Comparison of ENCODE assay signal across 3 cellular contexts in the genomic region with DNA sequence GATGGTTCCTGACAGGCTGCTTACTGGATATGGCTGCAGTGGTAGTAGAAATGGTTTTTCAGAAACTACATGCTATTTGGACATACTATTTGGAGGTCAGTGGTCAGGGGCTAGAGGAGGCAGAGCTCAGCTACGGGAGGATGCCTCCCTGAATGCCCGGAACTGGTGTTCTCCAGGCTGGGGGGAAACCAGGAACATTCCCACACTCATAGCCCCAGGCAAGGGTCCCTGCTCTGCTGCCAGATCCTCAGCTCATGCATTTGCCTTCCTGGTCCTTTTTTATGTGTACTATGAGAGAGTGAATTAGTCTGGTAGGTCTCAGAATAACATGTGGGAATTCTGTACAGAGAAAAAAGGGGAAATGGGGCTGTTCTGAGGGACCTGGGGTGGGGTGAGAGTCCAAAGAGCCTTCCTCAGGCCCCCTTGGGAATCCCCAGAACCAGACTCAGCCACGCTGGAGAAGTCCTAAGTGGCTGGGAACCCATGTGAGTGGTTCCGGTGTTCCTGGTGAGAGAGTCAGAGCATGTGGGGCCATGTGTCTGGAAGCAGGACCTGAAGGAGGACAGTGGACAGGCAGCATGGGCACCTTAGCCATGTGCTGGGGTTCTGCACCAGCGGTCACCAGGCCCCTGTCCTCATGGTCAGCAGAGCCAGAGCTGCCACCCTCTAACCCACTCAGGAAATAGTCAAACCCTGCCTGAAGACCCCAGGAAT.
TF ChIP-seq lines count a peak whose summit lies in the region.

No MANE protein-coding gene starts in this region.

TF ChIP-seq in SK-N-SH, 30 proteins besides CTCF, POLR2A, EP300 and RAD21:
- TF ChIP-seq ELF1 (IDR thresholded peaks at IDR 0.05) = no peak
- TF ChIP-seq NRF1 (IDR thresholded peaks at IDR 0.05; ENCODE audit: low read depth, low read length) = no peak
- TF ChIP-seq RCOR1 (IDR thresholded peaks at IDR 0.05; ENCODE audit: low read length) = no peak
- TF ChIP-seq NFIC (IDR thresholded peaks at IDR 0.05; ENCODE audit: borderline replicate concordance) = no peak
- no peak for TF ChIP-seq TAF1 (IDR thresholded peaks at IDR 0.05; ENCODE audit: borderline replicate concordance, low read depth, low read length)
- no peak for TF ChIP-seq RFX5 (IDR thresholded peaks at IDR 0.05; ENCODE audit: low read length)
- TF ChIP-seq, protein P1, sequence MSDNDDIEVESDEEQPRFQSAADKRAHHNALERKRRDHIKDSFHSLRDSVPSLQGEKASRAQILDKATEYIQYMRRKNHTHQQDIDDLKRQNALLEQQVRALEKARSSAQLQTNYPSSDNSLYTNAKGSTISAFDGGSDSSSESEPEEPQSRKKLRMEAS (IDR thresholded peaks at IDR 0.05; ENCODE audit: low read depth) = no peak
- TF ChIP-seq FOSL2 (IDR thresholded peaks at IDR 0.05; ENCODE audit: borderline replicate concordance, low read depth) = no peak
- TF ChIP-seq MXI1 (IDR thresholded peaks at IDR 0.05; ENCODE audit: low read depth, low read length) = peak; percentile 70; the same call in 1 of the 2 replicates

TF ChIP-seq in SK-N-SH treated with all-trans-retinoic acid at 6 μM for 48 hours, 23 proteins besides CTCF, POLR2A, EP300 and RAD21:
- TF ChIP-seq RARB (CRISPR knock-in tag; IDR thresholded peaks at IDR 0.05) = no peak
- no peak for TF ChIP-seq ZFP3 (CRISPR knock-in tag; IDR thresholded peaks at IDR 0.05)
- TF ChIP-seq, protein P2, sequence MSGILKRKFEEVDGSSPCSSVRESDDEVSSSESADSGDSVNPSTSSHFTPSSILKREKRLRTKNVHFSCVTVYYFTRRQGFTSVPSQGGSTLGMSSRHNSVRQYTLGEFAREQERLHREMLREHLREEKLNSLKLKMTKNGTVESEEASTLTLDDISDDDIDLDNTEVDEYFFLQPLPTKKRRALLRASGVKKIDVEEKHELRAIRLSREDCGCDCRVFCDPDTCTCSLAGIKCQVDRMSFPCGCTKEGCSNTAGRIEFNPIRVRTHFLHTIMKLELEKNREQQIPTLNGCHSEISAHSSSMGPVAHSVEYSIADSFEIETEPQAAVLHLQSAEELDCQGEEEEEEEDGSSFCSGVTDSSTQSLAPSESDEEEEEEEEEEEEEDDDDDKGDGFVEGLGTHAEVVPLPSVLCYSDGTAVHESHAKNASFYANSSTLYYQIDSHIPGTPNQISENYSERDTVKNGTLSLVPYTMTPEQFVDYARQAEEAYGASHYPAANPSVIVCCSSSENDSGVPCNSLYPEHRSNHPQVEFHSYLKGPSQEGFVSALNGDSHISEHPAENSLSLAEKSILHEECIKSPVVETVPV (CRISPR knock-in tag; IDR thresholded peaks at IDR 0.05) = no peak
- TF ChIP-seq PPARA (CRISPR knock-in tag; IDR thresholded peaks at IDR 0.05; ENCODE audit: borderline replicate concordance) = no peak
- no peak for TF ChIP-seq GLIS3 (CRISPR knock-in tag; IDR thresholded peaks at IDR 0.05)

TF ChIP-seq in GM12878, 131 proteins besides CTCF, POLR2A, EP300 and RAD21:
- TF ChIP-seq IKZF1 (conservative IDR thresholded peaks at IDR 0.05) (0 out of 2 replicates have a peak, but pooled peaks have one; percentile 11), SPI1 (IDR thresholded peaks at IDR 0.05; ENCODE audit: borderline replicate concordance, insufficient read depth, low read depth, low read length) (no peak)
